Comparison of ENCODE assay signal across 22 cellular contexts in genomic region chr14:89658977-89659670, GRCh38.
DNase-seq lines count a peak whose midpoint lies in the region; ATAC-seq, FAIRE-seq and TF ChIP-seq lines count a peak whose summit lies in the region.
"Had no signal": no experiment of that assay in that cellular context is flagged by ENCODE, and none has a peak within 500 bp of the region (broad histone marks: within the 10 kb centered on the region; RNA-seq: fewer than 3 reads in every experiment).

No MANE protein-coding gene starts in this region.

- no peak overlapping the region for H3K4me3 ChIP-seq in OCI-LY3 (ENCODE audit: low read length)
- no peak overlapping the region for H3K4me3 ChIP-seq in right atrium auricular region
- H3K4me3 ChIP-seq in psoas muscle: peak overlapping the region; percentile 0
- H3K4me3 ChIP-seq: HAP-1, hepatocyte, ovary, transverse colon had no signal

- WGBS in psoas muscle, 3 donors: 29 to 41% (median 34%) methylated on average over 7 of the region's 7 CpGs

- no peak overlapping the region for H3K27ac ChIP-seq in OCI-LY3 (ENCODE audit: low read length)
- peak overlapping the region; percentile 44 to 74 for H3K27ac ChIP-seq in right atrium auricular region
- peak overlapping the region; percentile 80 for H3K27ac ChIP-seq in psoas muscle
- H3K27ac ChIP-seq: 22Rv1, hepatocyte had no signal

- H3K4me1 ChIP-seq in OCI-LY3 (ENCODE audit: low read length) (peaks cover 9% of the 10 kb centered on the region), right atrium auricular region (peaks cover 0 to 19% of the 10 kb centered on the region in 2 donors), psoas muscle (peaks cover 22% of the 10 kb centered on the region)
- H3K4me1 ChIP-seq: HAP-1 had no signal

- no peak for FAIRE-seq in GM12892 (lab: Jason Lieb, UNC)
- FAIRE-seq: bronchial epithelial cell, endothelial cell of umbilical vein, islet of Langerhans had no signal

- no peaks in the 10 kb centered on the region for H3K79me2 ChIP-seq in OCI-LY3 (ENCODE audit: low read length)
- H3K79me2 ChIP-seq: hepatocyte had no signal

- peak; percentile 62 to 92 (median 84) for ATAC-seq in psoas muscle

- TF ChIP-seq POLR2A in GM12892 (IDR thresholded peaks at IDR 0.05; ENCODE audit: low read depth, low read length): no peak

- H3K9ac ChIP-seq in OCI-LY3 (ENCODE audit: low read length): no peak overlapping the region

- TF ChIP-seq CTCF in OCI-LY3 (IDR thresholded peaks at IDR 0.05; ENCODE audit: low read depth, low read length): no peak
- no peak for TF ChIP-seq CTCF in right atrium auricular region (IDR thresholded peaks at IDR 0.05)
- TF ChIP-seq CTCF in psoas muscle (IDR thresholded peaks at IDR 0.05): no peak

- H3K36me3 ChIP-seq in OCI-LY3 (replicated peaks; ENCODE audit: low read depth, low read length) (peaks cover 3% of the 10 kb centered on the region), right atrium auricular region (no peaks in the 10 kb centered on the region), psoas muscle (ENCODE audit: insufficient read depth in 1 of 2, low read depth in 1 of 2) (no peaks in the 10 kb centered on the region)
- H3K36me3 ChIP-seq: HAP-1, ovary, transverse colon had no signal

- H3K27me3 ChIP-seq in OCI-LY3 (ENCODE audit: low read depth, low read length) (no peaks in the 10 kb centered on the region), right atrium auricular region (no peaks in the 10 kb centered on the region), psoas muscle (ENCODE audit: insufficient read depth in 3 of 3, low read length in 2 of 3) (no peaks in the 10 kb centered on the region)
- H3K27me3 ChIP-seq: hepatocyte, ovary, transverse colon had no signal

- H2AFZ ChIP-seq in OCI-LY3 (ENCODE audit: low read depth, low read length): peak overlapping the region; percentile 23; the same call in 1 of the 2 replicates
- H2AFZ ChIP-seq: hepatocyte had no signal

- H4K20me1 ChIP-seq in OCI-LY3 (ENCODE audit: insufficient read depth, low read length): no peaks in the 10 kb centered on the region

- H3K9me3 ChIP-seq in OCI-LY3 (ENCODE audit: insufficient read depth, low read length): peaks cover 3% of the 10 kb centered on the region
- no peaks in the 10 kb centered on the region for H3K9me3 ChIP-seq in right atrium auricular region
- H3K9me3 ChIP-seq in psoas muscle: no peaks in the 10 kb centered on the region
- H3K9me3 ChIP-seq: HAP-1, ovary, transverse colon had no signal

- peak overlapping the region; percentile 34 for H3K4me2 ChIP-seq in OCI-LY3 (ENCODE audit: low read length)

- peak; percentile 12 for DNase-seq in NCI-H82 (lab: John Stamatoyannopoulos, UW)
- no peak for DNase-seq in NCI-H82 treated with DMSO at 0.1 percent for 48 hours (lab: John Stamatoyannopoulos, UW; ENCODE audit: unreplicated experiment)
- DNase-seq in right atrium auricular region (ENCODE audit: low spot score): no peak
- DNase-seq in psoas muscle: peak in 1 of 2 donors; percentile 53
- DNase-seq in NCI-H2227 (lab: John Stamatoyannopoulos, UW; ENCODE audit: unreplicated experiment): no peak
- no peak for DNase-seq in D341Med (ENCODE audit: low spot score)
- DNase-seq in GM12892 (ENCODE audit: insufficient read length): no peak
- DNase-seq: AML-193; amniotic stem cell; DMS79 treated with DMSO at 0.1 percent for 48 hours; NCI-H1105 treated with DMSO at 0.1 percent for 48 hours; NCI-H510A; ovary; stimulated activated CD4-positive, alpha-beta T cell treated with anti-CD3 and anti-CD28 coated beads, Interleukin-2, amount 100 ng/mL, for 24 hours; transverse colon had no signal

- intact Hi-C loops in psoas muscle (cut with DNase I): no loop called here
